In the genomic region with DNA sequence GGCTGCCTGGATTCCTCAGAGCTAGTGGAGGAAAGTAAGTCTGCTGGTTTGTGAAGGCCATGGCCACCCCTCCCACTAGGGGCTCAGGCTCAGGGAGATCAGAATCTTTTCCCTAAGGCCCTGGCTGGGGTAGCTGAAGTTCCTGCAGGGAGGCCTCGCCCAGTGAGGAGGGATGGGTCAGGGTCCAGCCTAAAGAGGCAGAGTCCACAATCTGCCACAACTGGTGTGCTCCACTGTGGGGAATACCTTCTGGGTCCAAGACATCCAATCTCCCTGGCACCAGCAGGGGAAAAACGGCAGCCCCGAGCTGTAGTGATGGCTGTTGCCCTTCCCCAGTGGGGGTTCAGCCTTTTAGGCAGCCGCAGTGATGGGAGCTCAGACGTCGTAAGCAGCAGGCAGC, we compare ENCODE assay signal across 21 cellular contexts. TPM values are rescaled to one million over a fixed set of nuclear protein-coding genes. Genes with fewer than 3 reads are reported as not detected.
DNase-seq lines count a peak whose midpoint lies in the region; TF ChIP-seq lines count a peak whose summit lies in the region.
"Had no signal": no experiment of that assay in that cellular context is flagged by ENCODE, and none has a peak within 500 bp of the region (broad histone marks: within the 10 kb centered on the region; RNA-seq: fewer than 3 reads in every experiment).

No MANE protein-coding gene starts in this region.

- no peak overlapping the region for H3K4me2 ChIP-seq in neural progenitor cell
- H3K4me2 ChIP-seq: BLaER1 had no signal

- H3K4me1 Mint-ChIP-seq in endodermal cell (peaks cover 13% of the 10 kb centered on the region), neural progenitor cell (no peaks in the 10 kb centered on the region)
- H3K4me1 Mint-ChIP-seq: CD14-positive monocyte; CD4-positive, alpha-beta memory T cell had no signal

- 80 to 84% methylated on average over 5 to 6 of the region's 6 CpGs for WGBS in endodermal cell (ENCODE audit: insufficient coverage in 1 of 2, insufficient read length in 1 of 2), 2 experiments

- no peak overlapping the region for H3K27ac Mint-ChIP-seq in endodermal cell
- no peak overlapping the region for H3K27ac Mint-ChIP-seq in neural progenitor cell
- H3K27ac Mint-ChIP-seq: CD14-positive monocyte; CD4-positive, alpha-beta memory T cell; H9 had no signal

- peaks cover 12% of the 10 kb centered on the region for H3K9me3 ChIP-seq in endodermal cell (ENCODE audit: control insufficient read depth, low read length)
- no peaks in the 10 kb centered on the region for H3K9me3 ChIP-seq in neural progenitor cell (ENCODE audit: low read depth)

- DNase-seq in NCI-H146 (lab: John Stamatoyannopoulos, UW) (peak; percentile 27), NCI-H146 treated with DMSO at 0.1 percent for 48 hours (lab: John Stamatoyannopoulos, UW; ENCODE audit: unreplicated experiment) (no peak), endodermal cell (no peak), neural progenitor cell (ENCODE audit: low spot score) (peak; percentile 20), NCI-H446 (lab: John Stamatoyannopoulos, UW) (no peak), A172 (ENCODE audit: low spot score) (no peak), dermis blood vessel endothelial cell (no peak)
- DNase-seq: CD4-positive, alpha-beta memory T cell; DMS153; DMS79 treated with DMSO at 0.1 percent for 48 hours; GF-D8; GOT3; H9; IMR-90 had no signal

- H3K79me2 ChIP-seq in neural progenitor cell (ENCODE audit: low read depth) = no peaks in the 10 kb centered on the region

- H3K9me3 Mint-ChIP-seq in endodermal cell (peaks cover 22% of the 10 kb centered on the region), neural progenitor cell (peaks cover 16% of the 10 kb centered on the region)

- H3K36me3 Mint-ChIP-seq in endodermal cell (ENCODE audit: low read depth) (no peaks in the 10 kb centered on the region), neural progenitor cell (no peaks in the 10 kb centered on the region)
- H3K36me3 Mint-ChIP-seq: CD14-positive monocyte had no signal

- H3K4me3 ChIP-seq in endodermal cell (ENCODE audit: low read length) = no peak overlapping the region
- H3K4me3 ChIP-seq in neural progenitor cell = no peak overlapping the region
- H3K4me3 ChIP-seq: BLaER1 had no signal

- H3K9ac ChIP-seq in endodermal cell (ENCODE audit: extremely low read depth, low read length, poor library complexity, severe bottlenecking) (no peak overlapping the region), neural progenitor cell (no peak overlapping the region)
- H3K9ac ChIP-seq: BLaER1 had no signal

- no peak overlapping the region for H3K4me3 Mint-ChIP-seq in endodermal cell
- no peak overlapping the region for H3K4me3 Mint-ChIP-seq in neural progenitor cell
- H3K4me3 Mint-ChIP-seq: CD14-positive monocyte; CD4-positive, alpha-beta memory T cell; H9 had no signal

- no peaks in the 10 kb centered on the region for H3K36me3 ChIP-seq in endodermal cell (ENCODE audit: control insufficient read depth, insufficient read depth, low read length)
- H3K36me3 ChIP-seq in neural progenitor cell = no peaks in the 10 kb centered on the region
- H3K36me3 ChIP-seq: BLaER1 had no signal

- TF ChIP-seq CTCF in endodermal cell (conservative IDR thresholded peaks at IDR 0.05) (peak; percentile 30), neural progenitor cell (IDR thresholded peaks at IDR 0.05) (no peak)

- no peaks in the 10 kb centered on the region for H3F3A ChIP-seq in neural progenitor cell (ENCODE audit: low read depth)

- no peak overlapping the region for H3K27ac ChIP-seq in endodermal cell (ENCODE audit: low read depth, low read length)
- H3K27ac ChIP-seq in neural progenitor cell = no peak overlapping the region
- H3K27ac ChIP-seq: 22Rv1, BLaER1, HL-60 had no signal

- no peaks in the 10 kb centered on the region for H4K20me1 ChIP-seq in neural progenitor cell (ENCODE audit: low read depth)
- H4K20me1 ChIP-seq: BLaER1 had no signal

- H3K4me1 ChIP-seq in endodermal cell (ENCODE audit: control insufficient read depth, insufficient read depth, low read length) (peaks cover 10% of the 10 kb centered on the region), neural progenitor cell (peaks cover 4% of the 10 kb centered on the region)
- H3K4me1 ChIP-seq: BLaER1 had no signal

- H3K27me3 ChIP-seq in endodermal cell (ENCODE audit: control insufficient read depth, insufficient read depth, low read length, poor library complexity, severe bottlenecking) (no peaks in the 10 kb centered on the region), neural progenitor cell (no peaks in the 10 kb centered on the region)
- H3K27me3 ChIP-seq: BLaER1 had no signal

- peak overlapping the region; percentile 52 for H2AFZ ChIP-seq in neural progenitor cell (replicated peaks)

- H3K27me3 Mint-ChIP-seq in endodermal cell (ENCODE audit: insufficient read depth) (peaks cover 18% of the 10 kb centered on the region), neural progenitor cell (ENCODE audit: insufficient read depth, low read depth) (peaks cover 6% of the 10 kb centered on the region)

RNA-seq across cellular contexts. Expression of a gene that starts 23.2 kb away (rescaled TPM):
- total RNA-seq in endodermal cell (1 to 10 TPM in 1 of 2 donors, under 1 TPM in 1; 0.88 to 2.1 TPM), neural progenitor cell (ENCODE audit: low replicate concordance) (not detected in 2 replicates), dermis blood vessel endothelial cell (not detected in 2 replicates)
- polyA plus RNA-seq in endodermal cell (2013, experiment 1 of 2) = 0.39 TPM
- 0.79 TPM for polyA plus RNA-seq in endodermal cell (2013, experiment 2 of 2)
- total RNA-seq in A172 (2014; rRNA removed; shearing (Covaris generic)) = 0.53 TPM in 1 of 2 replicates, not detected in the other
- total RNA-seq: A673; CD4-positive, alpha-beta memory T cell; H9; IMR-90 had no signal
- polyA plus RNA-seq: AG04450; CD14-positive monocyte; CD4-positive, alpha-beta memory T cell; IMR-90 had no signal

RNA-seq across cellular contexts. Expression of a gene that starts 46.7 kb away (rescaled TPM):
- under 1 TPM in 1 of 2 donors, not detected in 1; 0.84 TPM for total RNA-seq in endodermal cell
- polyA plus RNA-seq in endodermal cell (2013, experiment 1 of 2) = 0.43 TPM
- polyA plus RNA-seq in endodermal cell (2013, experiment 2 of 2) = not detected
- not detected in 2 replicates for total RNA-seq in neural progenitor cell (ENCODE audit: low replicate concordance)
- total RNA-seq in A172 (2014; rRNA removed; shearing (Covaris generic)) = not detected in 2 replicates
- not detected in 2 replicates for total RNA-seq in dermis blood vessel endothelial cell
- total RNA-seq: H9, HT1080, IMR-90 had no signal
- polyA plus RNA-seq: AG04450, CD14-positive monocyte, IMR-90 had no signal

Comparison
In these comparisons a context has a peak if more than half of its experiments do, and no peak if none do; other contexts are left out.
1. DNase-seq: peak in NCI-H146 (single experiment) and neural progenitor cell (single experiment); none in NCI-H146 treated with DMSO at 0.1 percent for 48 hours (single experiment), endodermal cell (single experiment), NCI-H446 (0 of 2), A172 (single experiment) and dermis blood vessel endothelial cell (single experiment).